ENCODE assay signal across 9 cellular contexts in the genomic region with DNA sequence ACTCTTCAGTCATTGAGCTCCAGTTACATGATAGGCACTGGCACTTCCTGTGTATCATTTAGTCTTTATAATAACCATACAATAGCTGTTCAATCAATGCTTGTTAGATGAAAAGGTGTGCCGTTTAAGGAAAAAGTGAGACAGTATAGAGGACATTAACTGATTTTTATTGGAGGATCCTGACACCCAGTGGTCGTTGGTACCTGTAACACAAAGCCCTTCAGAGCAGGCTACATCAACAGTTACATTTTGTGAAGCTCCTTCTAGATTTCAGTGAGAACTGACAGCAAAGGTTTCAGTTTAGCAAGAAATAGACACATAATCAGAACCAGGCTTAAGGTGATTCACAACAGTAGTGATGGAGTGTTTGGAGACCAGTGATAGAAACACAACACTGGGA. TPM values are rescaled to one million over a fixed set of nuclear protein-coding genes. Genes with fewer than 3 reads are reported as not detected.
DNase-seq lines count a peak whose midpoint lies in the region; ATAC-seq, FAIRE-seq and TF ChIP-seq lines count a peak whose summit lies in the region.
"Had no signal": no experiment of that assay in that cellular context is flagged by ENCODE, and none has a peak within 500 bp of the region (broad histone marks: within the 10 kb centered on the region; RNA-seq: fewer than 3 reads in every experiment).

No MANE protein-coding gene starts in this region.

- H3K27me3 ChIP-seq in Panc1 (ENCODE audit: control insufficient read depth, insufficient read depth, low read length), result no peaks in the 10 kb centered on the region

- no peak for FAIRE-seq in D721Med (lab: Jason Lieb, UNC)

- H3K4me1 ChIP-seq in Panc1 (ENCODE audit: control insufficient read depth, insufficient read depth, low read length), result no peaks in the 10 kb centered on the region

- H3K9me3 ChIP-seq in Panc1 (ENCODE audit: control insufficient read depth, insufficient read depth, low read depth, low read length), result no peaks in the 10 kb centered on the region

- TF ChIP-seq CTCF in D721Med (IDR thresholded peaks at IDR 0.05; ENCODE audit: insufficient read depth, missing control alignments) (peak; percentile 34), Panc1 (IDR thresholded peaks at IDR 0.05) (peak; percentile 41; the same call in 1 of the 2 replicates), fibroblast of the aortic adventitia (IDR thresholded peaks at IDR 0.05; ENCODE audit: insufficient read depth, low read length) (peak; percentile 20)

- no peaks in the 10 kb centered on the region for H3K36me3 ChIP-seq in Panc1 (ENCODE audit: control insufficient read depth, insufficient read depth, low read length)

- CTCF ChIA-PET in Panc1 (lab: Charles Lee), result interaction anchor here (1.1 kb wide), 1 partner anchor 58 kb away, joined by 3 read pairs; no protein-coding TSS in a partner anchor

- intact Hi-C loops in Panc1 (cut with micrococcal nuclease; ENCODE audit: unreplicated experiment), result loop anchor here (1.0 kb wide), 1 partner anchor 56 kb away; no protein-coding TSS in a partner anchor

- no peak overlapping the region for H3K27ac ChIP-seq in Panc1 (ENCODE audit: low read length)

- peak; percentile 50 for ATAC-seq in GM21576 (IDR thresholded peaks at IDR 0.05; ENCODE audit: unreplicated experiment)
- ATAC-seq in Panc1, result peak; percentile 75

- in situ Hi-C loops in Panc1 (cut with HindIII; ENCODE audit: low pct_unique_long_range_greater_than_20kb, low sequenced_read_pairs), result no loop called here

- DNase-seq in D721Med (ENCODE audit: insufficient read length, low spot score) (no peak), Panc1 (ENCODE audit: low read depth, low spot score) (no peak), fibroblast of the aortic adventitia (ENCODE audit: low read depth) (peak; percentile 37), NCI-H526 treated with DMSO at 0.1 percent for 48 hours (lab: John Stamatoyannopoulos, UW) (no peak), GM03348 (ENCODE audit: low spot score) (no peak), NCI-H524 treated with DMSO at 0.1 percent for 48 hours (lab: John Stamatoyannopoulos, UW) (no peak)
- no peak for DNase-seq in NK-92 treated with Interleukin-12 subunit alpha and Interleukin-12 subunit beta, amount 100 ng/mL, for 24 hours (lab: John Stamatoyannopoulos, UW)
- DNase-seq: cerebellar nuclear complex had no signal

- POLR2A ChIA-PET in Panc1 (lab: Charles Lee), result interaction anchor here (0.6 kb wide), 2 partner anchors 30 to 78 kb away, joined by 3 to 5 read pairs; no protein-coding TSS in a partner anchor

- no TSS peak for BruUV-seq in Panc1 (replicated peaks; lab: Mats Ljungman, UMichigan)

- H3K4me3 ChIP-seq in Panc1 (ENCODE audit: low read depth in 2 of 2, low read length in 2 of 2) (no peak overlapping the region), fibroblast of the aortic adventitia (ENCODE audit: low read depth, low read length) (no peak overlapping the region)

RNA-seq across cellular contexts. Expression of gene CCDC81, which starts 44.2 kb away (rescaled TPM):
- total RNA-seq in Panc1 (2021; ENCODE audit: unreplicated experiment) (0.49 TPM), fibroblast of the aortic adventitia (ENCODE audit: low replicate concordance) (0.36 and 2.6 TPM in 2 replicates)
- 0.12 TPM for polyA plus RNA-seq in Panc1 (2012; ENCODE audit: insufficient read length)
